Comparison of ENCODE assay signal across 26 cellular contexts in genomic region chr10:36421999-36422398, GRCh38.
"Had no signal": no experiment of that assay in that cellular context is flagged by ENCODE, and none has a peak within 500 bp of the region (broad histone marks: within the 10 kb centered on the region; RNA-seq: fewer than 3 reads in every experiment).

No MANE protein-coding gene starts in this region.

- H3K9ac ChIP-seq: parathyroid adenoma had no signal

- ATAC-seq: activated CD8-positive, alpha-beta T cell treated with anti-CD3 and anti-CD28 coated beads for 36 hours; activated naive CD8-positive, alpha-beta T cell treated with anti-CD3 and anti-CD28 coated beads, Interleukin-2, amount 50 U/mL, for 24 hours; activated T-cell treated with anti-CD3 and anti-CD28 coated beads, Interleukin-2, amount 50 U/mL, for 4 hours; activated T-helper 17 cell treated with anti-CD3 and anti-CD28 coated beads, Interleukin-2, amount 50 U/mL, for 72 hours; psoas muscle; stimulated activated memory B cell treated with anti-CD40 and anti-IgM and Interleukin-4, amounts not matched to agents 10 μg/mL and 1 μg/mL and 100 μg/mL, for 72 hours; stimulated activated naive CD8-positive, alpha-beta T cell treated with anti-CD3 and anti-CD28 coated beads, Interleukin-15, amount 100 ng/mL, for 72 hours; T-helper 17 cell had no signal

- H3K27me3 ChIP-seq: esophagus squamous epithelium, thyroid gland, upper lobe of left lung, vagina had no signal

- H3K4me2 ChIP-seq: smooth muscle cell had no signal

- H3K9me3 ChIP-seq: esophagus squamous epithelium, psoas muscle, thyroid gland, upper lobe of left lung, vagina had no signal

- H3K36me3 ChIP-seq: esophagus squamous epithelium, left ventricle myocardium inferior, thyroid gland, upper lobe of left lung, vagina had no signal

- H3K27ac ChIP-seq: epithelial cell of prostate, esophagus squamous epithelium, left ventricle myocardium inferior, parathyroid adenoma, psoas muscle, thyroid gland, upper lobe of left lung, vagina had no signal

- H3K4me3 ChIP-seq: esophagus squamous epithelium, left ventricle myocardium inferior, psoas muscle, smooth muscle cell, thyroid gland, upper lobe of left lung, vagina had no signal

- DNase-seq: activated B cell treated with CpG ODN at 0.5 μM for 24 hours; activated CD4-positive, alpha-beta T cell treated with anti-CD3 and anti-CD28 coated beads, Interleukin-2, amount 50 U/mL, for 1 hour; activated CD8-positive, alpha-beta T cell treated with anti-CD3 and anti-CD28 coated beads for 36 hours; activated naive CD8-positive, alpha-beta T cell treated with anti-CD3 and anti-CD28 coated beads, Interleukin-2, amount 50 U/mL, for 24 hours; activated T-cell treated with anti-CD3 and anti-CD28 coated beads, Interleukin-2, amount 50 U/mL, for 4 hours; central memory CD4-positive, alpha-beta T cell; effector CD4-positive, alpha-beta T cell; esophagus squamous epithelium; islet precursor cell; left ventricle myocardium inferior; nephron progenitor cell; nucleus accumbens; psoas muscle; stimulated activated CD4-positive, alpha-beta T cell treated with anti-CD3 and anti-CD28 coated beads, Interleukin-1b, Interleukin-23, amount 100 ng/mL, for 48 hours; stimulated activated CD4-positive, alpha-beta T cell treated with anti-CD3 and anti-CD28 coated beads, Interleukin-4, amount 100 ng/mL, for 4 hours; stimulated activated CD8-positive, alpha-beta memory T cell treated with anti-CD3 and anti-CD28 coated beads, Interleukin-4, amount 100 ng/mL, for 48 hours; stimulated activated naive CD8-positive, alpha-beta T cell treated with anti-CD3 and anti-CD28 coated beads, Interleukin-15, amount 100 ng/mL, for 72 hours; T-helper 17 cell; thyroid gland; upper lobe of left lung had no signal

- H3K4me1 ChIP-seq: esophagus squamous epithelium, left ventricle myocardium inferior, parathyroid adenoma, psoas muscle, thyroid gland, upper lobe of left lung, vagina had no signal

- H3K79me2 ChIP-seq: parathyroid adenoma had no signal

- H2AFZ ChIP-seq: parathyroid adenoma had no signal
